9 cellular contexts compared by ENCODE assay signal in the genomic region with DNA sequence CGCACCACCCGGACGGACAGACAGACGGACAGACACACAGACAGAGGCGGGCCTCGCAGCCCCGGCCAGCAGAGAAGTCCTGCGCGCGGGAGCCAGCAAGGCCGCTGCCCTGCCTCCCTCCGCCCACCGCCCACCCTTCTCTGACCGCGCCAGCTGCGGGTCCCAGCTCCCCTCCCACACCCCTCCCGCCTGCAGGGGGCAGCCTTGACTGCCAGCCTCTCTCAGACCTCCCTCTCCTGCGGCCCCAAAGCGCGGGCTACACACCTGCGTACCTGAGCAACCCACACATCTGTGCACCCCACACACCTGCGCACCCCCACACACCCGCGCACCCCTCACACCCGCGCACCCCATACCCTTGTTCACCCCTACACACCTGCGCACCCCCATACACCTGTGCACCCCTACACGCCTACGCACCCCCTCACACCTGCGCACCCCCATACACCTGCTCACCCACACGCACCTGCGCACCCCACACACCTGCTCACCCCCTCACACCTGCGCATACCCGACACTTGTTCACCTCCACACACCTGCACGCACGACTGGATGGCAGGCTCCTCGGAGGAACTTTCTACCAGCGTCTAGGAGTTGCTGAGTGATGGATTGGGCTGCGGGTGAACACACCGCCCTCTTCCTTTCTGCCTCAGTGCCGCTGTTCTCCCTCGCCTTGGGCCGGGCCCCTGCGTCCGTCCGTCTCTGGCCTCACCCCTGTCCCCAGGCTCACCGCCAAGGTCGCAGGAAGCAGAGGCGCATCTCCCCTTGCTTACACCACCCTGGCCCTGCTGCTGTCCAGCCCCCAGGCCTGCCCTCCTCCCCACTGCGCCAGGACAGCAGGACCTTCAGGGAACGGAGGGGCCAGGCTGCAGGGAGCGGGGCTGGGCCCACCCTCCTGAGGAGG. TPM values are rescaled to one million over a fixed set of nuclear protein-coding genes. Genes with fewer than 3 reads are reported as not detected.
A peak's percentile ranks its signal among the peaks of the same experiment; 100 is the strongest.
DNase-seq lines count a peak whose midpoint lies in the region; ATAC-seq and TF ChIP-seq lines count a peak whose summit lies in the region.
"Had no signal": no experiment of that assay in that cellular context is flagged by ENCODE, and none has a peak within 500 bp of the region (broad histone marks: within the 10 kb centered on the region; RNA-seq: fewer than 3 reads in every experiment).

No MANE protein-coding gene starts in this region.

- peaks cover 5% of the 10 kb centered on the region; the same call in 1 of the 2 replicates for H3K4me1 ChIP-seq in HUES48 (ENCODE audit: control insufficient read depth, insufficient read depth, low read length)
- peaks cover 0 to 7% of the 10 kb centered on the region in 2 donors for H3K4me1 ChIP-seq in muscle layer of duodenum (ENCODE audit: control insufficient read depth in 1 of 2, insufficient read depth in 2 of 2, low read length in 2 of 2)

- ATAC-seq in HG03460 (IDR thresholded peaks at IDR 0.05; ENCODE audit: unreplicated experiment), result no peak

- H3K27ac ChIP-seq in HUES48 (ENCODE audit: low read depth, low read length), result no peak overlapping the region
- H3K27ac ChIP-seq in muscle layer of duodenum (ENCODE audit: low read length), result peak overlapping the region; percentile 83

- H3K4me3 ChIP-seq in AG04449 (ENCODE audit: low read depth, low read length), result no peak overlapping the region
- H3K4me3 ChIP-seq in HUES48 (ENCODE audit: low read depth, low read length), result peak overlapping the region; percentile 18; the same call in 1 of the 2 replicates
- no peak overlapping the region for H3K4me3 ChIP-seq in muscle layer of duodenum (ENCODE audit: low read depth in 1 of 2, low read length in 2 of 2)
- H3K4me3 ChIP-seq: lung had no signal

- TF ChIP-seq CTCF in AG04449 (IDR thresholded peaks at IDR 0.05; ENCODE audit: insufficient read depth, low read length, missing control alignments), result peak; percentile 15

- peaks cover 29% of the 10 kb centered on the region for H3K27me3 ChIP-seq in HUES48 (ENCODE audit: control insufficient read depth, insufficient read depth, low read length)
- H3K27me3 ChIP-seq in muscle layer of duodenum (ENCODE audit: low read depth, low read length), result no peaks in the 10 kb centered on the region

- POLR2A ChIA-PET in AG04449 (lab: Yijun Ruan, JAX), result no interaction called here

- H3K36me3 ChIP-seq in HUES48 (ENCODE audit: control insufficient read depth, insufficient read depth, low read length) (no peaks in the 10 kb centered on the region), muscle layer of duodenum (ENCODE audit: control insufficient read depth in 1 of 2, insufficient read depth in 2 of 2, low read length in 2 of 2) (no peaks in the 10 kb centered on the region)

- no peak overlapping the region for H3K9ac ChIP-seq in HUES48 (ENCODE audit: low read depth, low read length)

- DNase-seq in AG04449 (ENCODE audit: low read depth, low spot score) (no peak), NCI-H187 (lab: John Stamatoyannopoulos, UW) (no peak), superior temporal gyrus (ENCODE audit: extremely low spot score) (no peak), occipital lobe (lab: John Stamatoyannopoulos, UW) (no peak)
- DNase-seq in activated T-cell treated with anti-CD3 and anti-CD28 coated beads, Interleukin-2, amount 50 U/mL, for 48 hours, result peak; percentile 49 to 65

- CTCF ChIA-PET in AG04449 (lab: Yijun Ruan, JAX), result no interaction called here

- H3K9me3 ChIP-seq in HUES48 (ENCODE audit: control insufficient read depth, insufficient read depth, low read length), result no peaks in the 10 kb centered on the region
- H3K9me3 ChIP-seq in muscle layer of duodenum (ENCODE audit: control insufficient read depth in 1 of 2, low read length in 2 of 2), result no peaks in the 10 kb centered on the region

RNA-seq across cellular contexts. Expression of gene TMEM106C, which starts 20.8 kb away (rescaled TPM):
- 73.6 TPM for total RNA-seq in occipital lobe

RNA-seq across cellular contexts. Expression of gene VDR, which starts 37.8 kb away (rescaled TPM):
- not detected for total RNA-seq in occipital lobe

Comparison
In these comparisons a context has a peak if more than half of its experiments do, and no peak if none do; other contexts are left out.
1. DNase-seq: peak in activated T-cell treated with anti-CD3 and anti-CD28 coated beads, Interleukin-2, amount 50 U/mL, for 48 hours (2 of 2); none in AG04449 (single experiment), NCI-H187 (0 of 2), superior temporal gyrus (single experiment) and occipital lobe (single experiment).